Comparison of ENCODE assay signal across 17 cellular contexts in the genomic region with DNA sequence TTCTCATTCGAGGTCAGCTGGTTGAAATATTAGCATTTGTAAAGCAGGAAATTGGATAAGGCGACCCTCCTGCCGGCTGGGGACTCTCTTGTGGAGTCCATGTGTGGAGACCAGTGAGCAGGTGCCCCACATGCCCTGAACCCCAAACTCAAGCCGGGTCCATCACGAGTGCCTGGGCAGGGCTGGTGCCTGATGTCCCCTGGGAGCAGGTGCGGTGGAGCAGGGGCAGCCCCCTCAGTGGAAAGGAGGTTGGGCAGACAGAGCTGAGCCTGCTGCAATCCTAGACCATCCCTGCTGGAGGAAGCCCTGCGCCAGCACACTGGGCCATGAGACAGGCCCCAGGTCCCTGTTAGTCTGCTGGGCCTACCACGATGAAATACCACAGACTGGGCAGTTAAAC.
"Had no signal": no experiment of that assay in that cellular context is flagged by ENCODE, and none has a peak within 500 bp of the region (broad histone marks: within the 10 kb centered on the region; RNA-seq: fewer than 3 reads in every experiment).

No MANE protein-coding gene starts in this region.

- H3K36me3 ChIP-seq: ascending aorta, heart right ventricle, suprapubic skin had no signal

- H3K9me3 Mint-ChIP-seq: activated T-helper 17 cell treated with anti-CD3 and anti-CD28 coated beads, Interleukin-2, amount 50 U/mL, for 72 hours; central memory CD8-positive, alpha-beta T cell had no signal

- H3K27me3 ChIP-seq: ascending aorta had no signal

- H3K9me3 ChIP-seq: suprapubic skin had no signal

- H3K27ac ChIP-seq: ascending aorta, heart right ventricle, suprapubic skin had no signal

- H3K36me3 Mint-ChIP-seq: activated naive CD4-positive, alpha-beta T cell treated with anti-CD3 and anti-CD28 coated beads, Interleukin-2, amount 10 ng/mL, durations not matched to agents 7 days and 5 days had no signal

- H3K4me1 ChIP-seq: ascending aorta had no signal

- ATAC-seq: activated T-helper 17 cell treated with anti-CD3 and anti-CD28 coated beads, Interleukin-2, amount 50 U/mL, for 72 hours; heart right ventricle had no signal

- H3K27ac Mint-ChIP-seq: activated naive CD4-positive, alpha-beta T cell treated with anti-CD3 and anti-CD28 coated beads, Interleukin-2, amount 10 ng/mL, durations not matched to agents 7 days and 5 days; activated T-helper 17 cell treated with anti-CD3 and anti-CD28 coated beads, Interleukin-2, amount 50 U/mL, for 72 hours; stimulated activated naive CD8-positive, alpha-beta T cell treated with anti-CD3 and anti-CD28 coated beads, Interleukin-15, Interleukin-2, amounts not matched to agents 100 ng/mL and 50 ng/mL, for 24 hours had no signal

- H3K4me3 Mint-ChIP-seq: activated naive CD4-positive, alpha-beta T cell treated with anti-CD3 and anti-CD28 coated beads, Interleukin-2, amount 10 ng/mL, durations not matched to agents 7 days and 5 days; activated T-helper 17 cell treated with anti-CD3 and anti-CD28 coated beads, Interleukin-2, amount 50 U/mL, for 72 hours; central memory CD8-positive, alpha-beta T cell; nephron; stimulated activated naive CD8-positive, alpha-beta T cell treated with anti-CD3 and anti-CD28 coated beads, Interleukin-15, Interleukin-2, amounts not matched to agents 100 ng/mL and 50 ng/mL, for 24 hours had no signal

- DNase-seq: activated CD4-positive, alpha-beta T cell treated with anti-CD3 and anti-CD28 coated beads, Interleukin-2, amount 50 U/mL, for 4 hours; activated CD4-positive, CD25-positive, alpha-beta regulatory T cell treated with anti-CD3 and anti-CD28 coated beads, Interleukin-2, amount 50 U/mL, for 72 hours; activated naive CD4-positive, alpha-beta T cell treated with anti-CD3 and anti-CD28 coated beads, Interleukin-2, amount 10 ng/mL, durations not matched to agents 7 days and 5 days; activated T-cell treated with anti-CD3 and anti-CD28 coated beads, Interleukin-2, amount 50 U/mL, for 1 hour; cortex of kidney; effector CD4-positive, alpha-beta T cell; heart right ventricle; mesendoderm; stimulated activated CD4-positive, alpha-beta T cell treated with anti-CD3 and anti-CD28 coated beads, Interleukin-2, amount 100 ng/mL, for 24 hours; SW 1271; T-helper 2 cell had no signal

- H3K27me3 Mint-ChIP-seq: activated naive CD4-positive, alpha-beta T cell treated with anti-CD3 and anti-CD28 coated beads, Interleukin-2, amount 10 ng/mL, durations not matched to agents 7 days and 5 days; stimulated activated naive CD8-positive, alpha-beta T cell treated with anti-CD3 and anti-CD28 coated beads, Interleukin-15, Interleukin-2, amounts not matched to agents 100 ng/mL and 50 ng/mL, for 24 hours had no signal

- H3K4me3 ChIP-seq: ascending aorta, heart right ventricle, suprapubic skin had no signal

- H3K4me1 Mint-ChIP-seq: activated naive CD4-positive, alpha-beta T cell treated with anti-CD3 and anti-CD28 coated beads, Interleukin-2, amount 10 ng/mL, durations not matched to agents 7 days and 5 days; activated T-helper 17 cell treated with anti-CD3 and anti-CD28 coated beads, Interleukin-2, amount 50 U/mL, for 72 hours; central memory CD8-positive, alpha-beta T cell had no signal
